In genomic region chr17:21493993-21494392, GRCh38 we compare ENCODE assay signal across 1 cellular context.
A peak's percentile ranks its signal among the peaks of the same experiment; 100 is the strongest.
TF ChIP-seq lines count a peak whose summit lies in the region.

No MANE protein-coding gene starts in this region.

TF ChIP-seq in K562, 482 proteins besides CTCF, POLR2A, EP300 and RAD21 (continued from another document):
- no peak for TF ChIP-seq ZNF407 (IDR thresholded peaks at IDR 0.05; ENCODE audit: low read depth)
- TF ChIP-seq ZFPM2 (CRISPR knock-in tag; IDR thresholded peaks at IDR 0.05) = no peak
- no peak for TF ChIP-seq NRF1 (conservative IDR thresholded peaks at IDR 0.05 in 1 of 2, IDR thresholded peaks at IDR 0.05 in 1 of 2)
- TF ChIP-seq ETV6 (IDR thresholded peaks at IDR 0.05; ENCODE audit: borderline replicate concordance in 1 of 2, low read depth in 2 of 2, low read length in 1 of 2) = no peak
- TF ChIP-seq ETV6 (CRISPR knock-in tag; IDR thresholded peaks at IDR 0.05; ENCODE audit: borderline replicate concordance) = no peak
- TF ChIP-seq MGA (IDR thresholded peaks at IDR 0.05) = 0 out of 2 replicates have a peak, but pooled peaks have one; percentile 33
